8 cellular contexts compared by ENCODE assay signal in the genomic region with DNA sequence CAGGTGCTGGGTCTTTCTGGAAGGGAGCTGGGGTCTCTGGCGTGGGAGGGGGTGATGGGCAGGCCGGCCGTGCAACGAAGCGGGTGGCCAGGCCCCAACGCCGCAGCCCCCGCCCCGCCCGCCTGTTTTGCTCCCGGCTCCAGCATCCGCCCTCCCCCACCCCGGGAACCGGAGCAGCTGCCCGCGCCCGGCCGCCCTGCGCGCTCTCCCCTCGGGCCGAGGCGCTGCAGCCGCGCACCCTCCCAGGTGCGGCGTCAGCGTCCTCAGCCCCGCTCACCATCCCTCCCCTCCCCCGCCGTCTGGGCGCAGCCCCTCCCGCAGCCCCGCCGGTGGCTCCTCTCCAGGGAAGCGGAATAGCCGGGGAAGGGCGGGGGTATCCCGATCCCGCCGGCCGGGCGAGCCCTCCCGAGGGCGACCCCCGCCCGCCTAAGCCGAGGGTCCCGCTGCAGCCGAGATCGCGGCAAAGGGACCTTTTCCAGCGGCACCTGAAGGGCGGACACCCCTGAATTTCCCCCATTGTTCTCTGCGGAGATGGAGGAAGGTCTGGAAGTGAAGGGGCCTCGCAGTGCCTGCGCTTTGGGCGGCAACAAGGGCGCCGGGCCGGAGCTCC. TPM values are rescaled to one million over a fixed set of nuclear protein-coding genes. Genes with fewer than 3 reads are reported as not detected.
DNase-seq lines count a peak whose midpoint lies in the region; ATAC-seq and TF ChIP-seq lines count a peak whose summit lies in the region.

No MANE protein-coding gene starts in this region.

- CTCF ChIA-PET in T-cell (lab: Charles Lee), result no interaction called here

- H3K27ac ChIP-seq in iPS-20b (ENCODE audit: low read length) (peak overlapping the region; percentile 71), substantia nigra (ENCODE audit: low read depth, low read length, poor library complexity, severe bottlenecking) (peak overlapping the region; percentile 92), left lung (no peak overlapping the region)

- intact Hi-C loops in left lung (cut with DNase I), result no loop called here

- H3K9me3 ChIP-seq in iPS-20b (ENCODE audit: insufficient read depth, low read depth, low read length), result no peaks in the 10 kb centered on the region
- H3K9me3 ChIP-seq in left lung, result no peaks in the 10 kb centered on the region

- POLR2A ChIA-PET in T-cell (lab: Charles Lee), result no interaction called here

- H3K27ac Mint-ChIP-seq in T-cell, result no peak overlapping the region

- H3K4me1 Mint-ChIP-seq in T-cell, result peaks cover 11 to 12% (median 12%) of the 10 kb centered on the region in 3 donors

- H3K27me3 ChIP-seq in iPS-20b (ENCODE audit: insufficient read depth, low read length) (peaks cover 44% of the 10 kb centered on the region), left lung (peaks cover 59 to 83% of the 10 kb centered on the region in 2 donors)

- peak overlapping the region; percentile 88; the same call in 1 of the 2 replicates for H3K9ac ChIP-seq in iPS-20b (ENCODE audit: low read depth, low read length)

- DNase-seq in NCI-H748 (lab: John Stamatoyannopoulos, UW; ENCODE audit: unreplicated experiment), result peak; percentile 71
- DNase-seq in NCI-H748 treated with DMSO at 0.1 percent for 48 hours (lab: John Stamatoyannopoulos, UW), result no peak
- peak in 1 of 34 experiments; percentile 11 for DNase-seq in T-cell
- DNase-seq in substantia nigra (lab: John Stamatoyannopoulos, UW), result peak in 4 of 49 donors; percentile 41 to 82 (median 68)
- DNase-seq in LoVo (ENCODE audit: low spot score), result no peak
- no peak for DNase-seq in left lung
- no peak for DNase-seq in NCI-H187 treated with DMSO at 0.1 percent for 48 hours (lab: John Stamatoyannopoulos, UW)

- H3K4me3 Mint-ChIP-seq in T-cell, result peak overlapping the region in 2 of 3 donors; percentile 21 to 37

- no peaks in the 10 kb centered on the region for H3K36me3 Mint-ChIP-seq in T-cell

- peak overlapping the region; percentile 83 for H3K4me3 ChIP-seq in iPS-20b (ENCODE audit: low read length)
- no peak overlapping the region for H3K4me3 ChIP-seq in left lung

- H3K9me3 Mint-ChIP-seq in T-cell, result peaks cover 0 to 5% (median 0%) of the 10 kb centered on the region in 3 donors

- TF ChIP-seq CTCF in left lung (IDR thresholded peaks at IDR 0.05), result no peak

- peaks cover 33 to 55% of the 10 kb centered on the region in 2 donors for H3K27me3 Mint-ChIP-seq in T-cell

- ATAC-seq in T-cell (replicated peaks in 1 of 4) (peak in 1 of 4 experiments; percentile 10), left lung (no peak)

- H3K36me3 ChIP-seq in iPS-20b (ENCODE audit: insufficient read depth, low read depth, low read length) (peaks cover 20% of the 10 kb centered on the region), left lung (no peaks in the 10 kb centered on the region)

- H3K4me1 ChIP-seq in iPS-20b (ENCODE audit: insufficient read depth, low read length) (peaks cover 14% of the 10 kb centered on the region; the same call in 1 of the 2 replicates), left lung (peaks cover 0 to 27% of the 10 kb centered on the region in 2 donors)

RNA-seq across cellular contexts. Expression of gene KIF1A, which starts 0.5 kb away (rescaled TPM):
- total RNA-seq in T-cell, result under 1 TPM in 3 of 5 donors, not detected in 2; 0.43 to 0.58 (median 0.51) TPM
- under 1 TPM; 0.42 to 0.87 TPM for total RNA-seq in left lung

RNA-seq across cellular contexts. Expression of gene AGXT, which starts 49.1 kb away (rescaled TPM):
- total RNA-seq in T-cell (under 1 TPM in 3 of 5 donors, not detected in 2; 0.41 to 0.88 (median 0.76) TPM), left lung (not detected)

Comparison
In these comparisons a context has a peak if more than half of its experiments do, and no peak if none do; other contexts are left out.
1. H3K27ac ChIP-seq: peak in iPS-20b (single experiment) and substantia nigra (single experiment); none in left lung (0 of 2).